Comparison of ENCODE assay signal across 17 cellular contexts in genomic region chr14:84404246-84404645, GRCh38.
"Had no signal": no experiment of that assay in that cellular context is flagged by ENCODE, and none has a peak within 500 bp of the region (broad histone marks: within the 10 kb centered on the region; RNA-seq: fewer than 3 reads in every experiment).

No MANE protein-coding gene starts in this region.

- H3K27me3 ChIP-seq: colonic mucosa, esophagus squamous epithelium, gastroesophageal sphincter, right atrium auricular region, sigmoid colon had no signal

- H3K27ac ChIP-seq: colonic mucosa, esophagus squamous epithelium, gastroesophageal sphincter, right atrium auricular region, sigmoid colon, skin epidermis had no signal

- H3K4me1 Mint-ChIP-seq: immature natural killer cell, naive B cell had no signal

- H3K27me3 Mint-ChIP-seq: naive B cell, type B pancreatic cell had no signal

- H3K36me3 Mint-ChIP-seq: immature natural killer cell, naive B cell had no signal

- H3K4me3 Mint-ChIP-seq: immature natural killer cell, naive B cell, nephron progenitor cell had no signal

- H3K27ac Mint-ChIP-seq: immature natural killer cell, naive B cell, nephron progenitor cell had no signal

- DNase-seq: colonic mucosa; dermis blood vessel endothelial cell; esophagus squamous epithelium; foreskin fibroblast; immature natural killer cell; left ventricle myocardium superior; naive B cell; posterior cingulate gyrus; sigmoid colon; stimulated activated CD4-positive, alpha-beta T cell treated with anti-CD3 and anti-CD28 coated beads, Interleukin-12 subunit alpha, Interleukin-12 subunit beta, amount 100 ng/mL, for 4 hours; stimulated activated naive CD4-positive, alpha-beta T cell treated with Interleukin-2 at 50 U/mL for 16 hours had no signal

- H3K36me3 ChIP-seq: colonic mucosa, esophagus squamous epithelium, gastroesophageal sphincter, right atrium auricular region, sigmoid colon had no signal

- H3K4me1 ChIP-seq: colonic mucosa, gastroesophageal sphincter, right atrium auricular region had no signal

- H3K4me3 ChIP-seq: colonic mucosa, esophagus squamous epithelium, gastroesophageal sphincter, lung, right atrium auricular region, sigmoid colon, skin epidermis had no signal

- H3K9me3 ChIP-seq: gastroesophageal sphincter, right atrium auricular region had no signal
